Comparison of ENCODE assay signal across 22 cellular contexts in genomic region chr1:28240024-28240423, GRCh38.
"Had no signal": no experiment of that assay in that cellular context is flagged by ENCODE, and none has a peak within 500 bp of the region (broad histone marks: within the 10 kb centered on the region; RNA-seq: fewer than 3 reads in every experiment).

No MANE protein-coding gene starts in this region.

- H3K9me3 Mint-ChIP-seq: activated B cell treated with CpG ODN at 0.5 μM for 24 hours; activated naive CD4-positive, alpha-beta T cell treated with anti-CD3 and anti-CD28 coated beads, Interleukin-2, amount 10 ng/mL, durations not matched to agents 7 days and 5 days; activated T-helper 1 cell treated with anti-CD3 and anti-CD28 coated beads, Interleukin-12 subunit alpha, Interleukin-12 subunit beta, Interleukin-2, Interleukin-4 antibody, amounts not matched to agents 30 ng/mL and 10 ng/mL and 1 ng/mL, durations not matched to agents 14 hours and 24 hours and 36 hours; effector memory CD8-positive, alpha-beta T cell; natural killer cell treated with Interleukin-12 subunit alpha and Interleukin-12 subunit beta and Interleukin-15 and Interleukin-18, amount 100 ng/mL, for 72 hours; T-helper 2 cell treated with Interferon-gamma antibody and Interleukin-4, amounts not matched to agents 5 μg/mL and 100 μg/mL, for 36 hours had no signal

- H3K9me3 ChIP-seq: esophagus muscularis mucosa, left lung, mucosa of descending colon, tibial nerve had no signal

- H3K27ac ChIP-seq: brain microvascular endothelial cell, esophagus muscularis mucosa, foreskin keratinocyte, left lung, tibial nerve had no signal

- H3K4me3 Mint-ChIP-seq: activated B cell treated with CpG ODN at 0.5 μM for 24 hours; activated naive CD4-positive, alpha-beta T cell treated with anti-CD3 and anti-CD28 coated beads, Interleukin-2, amount 10 ng/mL, durations not matched to agents 7 days and 5 days; activated T-helper 1 cell treated with anti-CD3 and anti-CD28 coated beads, Interleukin-12 subunit alpha, Interleukin-12 subunit beta, Interleukin-2, Interleukin-4 antibody, amounts not matched to agents 30 ng/mL and 10 ng/mL and 1 ng/mL, durations not matched to agents 14 hours and 24 hours and 36 hours; effector memory CD8-positive, alpha-beta T cell; natural killer cell treated with Interleukin-12 subunit alpha and Interleukin-12 subunit beta and Interleukin-15 and Interleukin-18, amount 100 ng/mL, for 72 hours; T-helper 2 cell treated with Interferon-gamma antibody and Interleukin-4, amounts not matched to agents 5 μg/mL and 100 μg/mL, for 36 hours had no signal

- ATAC-seq: effector memory CD8-positive, alpha-beta T cell; foreskin keratinocyte; left lung; mucosa of descending colon; natural killer cell treated with Interleukin-12 subunit alpha and Interleukin-12 subunit beta and Interleukin-15 and Interleukin-18, amount 100 ng/mL, for 72 hours; right cardiac atrium had no signal

- H3K36me3 ChIP-seq: left lung had no signal

- H3K27me3 Mint-ChIP-seq: activated B cell treated with CpG ODN at 0.5 μM for 24 hours; activated naive CD4-positive, alpha-beta T cell treated with anti-CD3 and anti-CD28 coated beads, Interleukin-2, amount 10 ng/mL, durations not matched to agents 7 days and 5 days; effector memory CD8-positive, alpha-beta T cell; natural killer cell treated with Interleukin-12 subunit alpha and Interleukin-12 subunit beta and Interleukin-15 and Interleukin-18, amount 100 ng/mL, for 72 hours had no signal

- H3K27me3 ChIP-seq: brain microvascular endothelial cell, esophagus muscularis mucosa, foreskin keratinocyte, left lung, tibial nerve had no signal

- H3K4me3 ChIP-seq: esophagus muscularis mucosa, left lung, lung, mucosa of descending colon, tibial nerve had no signal

- H3K36me3 Mint-ChIP-seq: natural killer cell treated with Interleukin-12 subunit alpha and Interleukin-12 subunit beta and Interleukin-15 and Interleukin-18, amount 100 ng/mL, for 72 hours had no signal

- DNase-seq: activated B cell treated with CpG ODN at 0.5 μM for 24 hours; activated effector memory CD4-positive, alpha-beta T cell treated with anti-CD3 and anti-CD28 coated beads, Interleukin-2, amount 50 U/mL, for 16 hours; activated naive CD4-positive, alpha-beta T cell treated with anti-CD3 and anti-CD28 coated beads, Interleukin-2, amount 10 ng/mL, durations not matched to agents 7 days and 5 days; activated T-cell treated with anti-CD3 and anti-CD28 coated beads for 4 hours; amniotic stem cell; brain microvascular endothelial cell; cortex of kidney; effector memory CD8-positive, alpha-beta T cell; left lung; mucosa of descending colon; stimulated activated CD4-positive, alpha-beta T cell treated with anti-CD3 and anti-CD28 coated beads, Interleukin-2, amount 100 ng/mL, for 48 hours; stimulated activated naive CD4-positive, alpha-beta T cell treated with Interleukin-2 at 50 U/mL for 16 hours had no signal

- FAIRE-seq: astrocyte, islet of Langerhans had no signal

- H3K27ac Mint-ChIP-seq: activated B cell treated with CpG ODN at 0.5 μM for 24 hours; activated naive CD4-positive, alpha-beta T cell treated with anti-CD3 and anti-CD28 coated beads, Interleukin-2, amount 10 ng/mL, durations not matched to agents 7 days and 5 days; activated T-helper 1 cell treated with anti-CD3 and anti-CD28 coated beads, Interleukin-12 subunit alpha, Interleukin-12 subunit beta, Interleukin-2, Interleukin-4 antibody, amounts not matched to agents 30 ng/mL and 10 ng/mL and 1 ng/mL, durations not matched to agents 14 hours and 24 hours and 36 hours; effector memory CD8-positive, alpha-beta T cell; natural killer cell treated with Interleukin-12 subunit alpha and Interleukin-12 subunit beta and Interleukin-15 and Interleukin-18, amount 100 ng/mL, for 72 hours; T-helper 2 cell treated with Interferon-gamma antibody and Interleukin-4, amounts not matched to agents 5 μg/mL and 100 μg/mL, for 36 hours had no signal
